25 cellular contexts compared by ENCODE assay signal in genomic region chr22:19673660-19674059, GRCh38.
"Had no signal": no experiment of that assay in that cellular context is flagged by ENCODE, and none has a peak within 500 bp of the region (broad histone marks: within the 10 kb centered on the region; RNA-seq: fewer than 3 reads in every experiment).

No MANE protein-coding gene starts in this region.

- H3K27ac ChIP-seq: KMS-11 had no signal

- H3K4me2 ChIP-seq: KMS-11 had no signal

- H3K9ac ChIP-seq: KMS-11 had no signal

- H3K36me3 ChIP-seq: MG63 had no signal

- H3K9me3 ChIP-seq: MG63 had no signal

- DNase-seq: Karpas-422, Kasumi-1, KG1, MM.1S, MV-4-11, NCI-H1048, NCI-H1417, NCI-H1417 treated with DMSO at 0.1 percent for 48 hours, NCI-H1436, NCI-H1436 treated with DMSO at 0.1 percent for 48 hours, NCI-H1694, NCI-H1694 treated with DMSO at 0.1 percent for 48 hours, NCI-H187, NCI-H1930, NCI-H2081, NCI-H2081 treated with DMSO at 0.1 percent for 48 hours, NCI-H2107, NCI-H2171, NCI-H2171 treated with DMSO at 0.1 percent for 48 hours, NCI-H2227 treated with DMSO at 0.1 percent for 48 hours, NCI-H226, NCI-H345, NCI-H510A had no signal

- H3K4me3 ChIP-seq: MG63 had no signal
